ENCODE assay signal across 10 cellular contexts in genomic region chr1:91026777-91027176, GRCh38. TPM values are rescaled to one million over a fixed set of nuclear protein-coding genes. Genes with fewer than 3 reads are reported as not detected.
DNase-seq lines count a peak whose midpoint lies in the region; ATAC-seq, FAIRE-seq and TF ChIP-seq lines count a peak whose summit lies in the region.
"Had no signal": no experiment of that assay in that cellular context is flagged by ENCODE, and none has a peak within 500 bp of the region (broad histone marks: within the 10 kb centered on the region; RNA-seq: fewer than 3 reads in every experiment).

No MANE protein-coding gene starts in this region.

- H3K18ac ChIP-seq in IMR-90 (ENCODE audit: low read depth, low read length): no peak overlapping the region

- no peak overlapping the region for H3K4ac ChIP-seq in IMR-90 (ENCODE audit: low read depth, low read length)

- H2BK5ac ChIP-seq in IMR-90 (ENCODE audit: low read depth, low read length, poor library complexity, severe bottlenecking): no peak overlapping the region

- peaks cover 6% of the 10 kb centered on the region for H3K27me3 Mint-ChIP-seq in CD8-positive, alpha-beta T cell (ENCODE audit: low read depth)
- peaks cover 8% of the 10 kb centered on the region for H3K27me3 Mint-ChIP-seq in GM23338 (ENCODE audit: insufficient read depth, low read depth, poor library complexity)

- H3K36me3 Mint-ChIP-seq in CD8-positive, alpha-beta T cell: peaks cover 4% of the 10 kb centered on the region
- no peaks in the 10 kb centered on the region for H3K36me3 Mint-ChIP-seq in GM23338 (ENCODE audit: low read depth)

- no peaks in the 10 kb centered on the region for H3K9me3 Mint-ChIP-seq in CD8-positive, alpha-beta T cell
- no peaks in the 10 kb centered on the region for H3K9me3 Mint-ChIP-seq in GM23338

- no peak overlapping the region for H2BK20ac ChIP-seq in IMR-90 (ENCODE audit: low read depth, low read length)

- no peaks in the 10 kb centered on the region for H3K27me3 ChIP-seq in CD8-positive, alpha-beta T cell (ENCODE audit: insufficient read depth, low read length)
- peaks cover 2% of the 10 kb centered on the region for H3K27me3 ChIP-seq in IMR-90 (ENCODE audit: control insufficient read depth, insufficient read depth, low read length)
- 0 out of 5 replicates have a peak, but pooled peaks cover 0 to 1% of the 10 kb centered on the region in 2 experiments for H3K27me3 ChIP-seq in HepG2 (ENCODE audit: control insufficient read depth in 1 of 2, insufficient read depth in 2 of 2, low read length in 2 of 2)
- no peaks in the 10 kb centered on the region for H3K27me3 ChIP-seq in pancreas
- no peaks in the 10 kb centered on the region for H3K27me3 ChIP-seq in GM23338 (ENCODE audit: insufficient read depth)

- no peaks in the 10 kb centered on the region for H3K9me1 ChIP-seq in IMR-90 (ENCODE audit: insufficient read depth, low read length)

- no peak overlapping the region for H3K27ac ChIP-seq in CD8-positive, alpha-beta T cell (ENCODE audit: low read depth, low read length)
- H3K27ac ChIP-seq in IMR-90 (ENCODE audit: insufficient read depth, low read length) (no peak overlapping the region), HepG2 (ENCODE audit: extremely low read length, insufficient read depth, low read length) (peak overlapping the region; percentile 8), pancreas (no peak overlapping the region), GM23338 (ENCODE audit: low read depth) (no peak overlapping the region)

- H4K20me1 ChIP-seq in IMR-90 (ENCODE audit: insufficient read depth, low read length) (no peaks in the 10 kb centered on the region), HepG2 (ENCODE audit: insufficient read depth, low read length) (no peaks in the 10 kb centered on the region), GM23338 (replicated peaks; ENCODE audit: insufficient read depth) (no peaks in the 10 kb centered on the region)

- no peak overlapping the region for H2BK120ac ChIP-seq in IMR-90 (ENCODE audit: low read depth, low read length)

- H3K23ac ChIP-seq in IMR-90 (ENCODE audit: low read depth, low read length): no peak overlapping the region

- POLR2A ChIA-PET in CD8-positive, alpha-beta T cell (lab: Charles Lee): no interaction called here
- POLR2A ChIA-PET in IMR-90 (lab: Charles Lee; ENCODE audit: unreplicated experiment): no interaction called here
- POLR2A ChIA-PET in HepG2 (lab: Yijun Ruan, JAX): interaction anchor here (1.2 to 1.6 kb wide), 2 partner anchors 12 to 95 kb away, joined by 3 to 4 read pairs; no protein-coding TSS in a partner anchor

- ATAC-seq in CD8-positive, alpha-beta T cell: no peak
- no peak for ATAC-seq in IMR-90 (ENCODE audit: low read depth)
- ATAC-seq in HepG2: no peak
- ATAC-seq in pancreas: no peak
- ATAC-seq in stimulated activated naive CD8-positive, alpha-beta T cell treated with anti-CD3 and anti-CD28 coated beads, Interleukin-15, Interleukin-2, amounts not matched to agents 100 U/mL and 50 U/mL, for 24 hours: no peak
- no peak for ATAC-seq in HG02571 (IDR thresholded peaks at IDR 0.05; ENCODE audit: unreplicated experiment)
- no peak for ATAC-seq in GM23338

- BruUV-seq in IMR-90 (replicated peaks; lab: Mats Ljungman, UMichigan): no TSS peak
- no TSS peak for BruUV-seq in HepG2 (replicated peaks; lab: Mats Ljungman, UMichigan)

- TF ChIP-seq RAD21 in IMR-90 (IDR thresholded peaks at IDR 0.05; ENCODE audit: low read length) (peak; percentile 33), HepG2 (CRISPR knock-in tag; IDR thresholded peaks at IDR 0.05) (no peak)

- no peak overlapping the region for H3K56ac ChIP-seq in IMR-90 (ENCODE audit: extremely low read depth, insufficient read depth, low read length)

- H3K79me1 ChIP-seq in IMR-90 (ENCODE audit: low read depth in 1 of 2, low read length in 2 of 2): peaks cover 0 to 5% of the 10 kb centered on the region in 2 experiments; a peak in 1 of 4 replicates

- TF ChIP-seq CTCF in CD8-positive, alpha-beta T cell (IDR thresholded peaks at IDR 0.05): peak; percentile 50
- TF ChIP-seq CTCF in IMR-90 (conservative IDR thresholded peaks at IDR 0.05; ENCODE audit: low read depth, low read length): peak; percentile 41
- 0 out of 2 replicates have a peak, but pooled peaks have one; percentile 7 for TF ChIP-seq CTCF in HepG2 (CRISPR knock-in tag; IDR thresholded peaks at IDR 0.05)
- no peak for TF ChIP-seq CTCF in pancreas (IDR thresholded peaks at IDR 0.05)
- TF ChIP-seq CTCF in GM23338 (conservative IDR thresholded peaks at IDR 0.05; ENCODE audit: low read depth in 2 of 2): peak in 1 of 2 experiments; percentile 19; a peak in 2 of 4 replicates

- intact Hi-C loops in CD8-positive, alpha-beta T cell (cut with DNase I, micrococcal nuclease): loop anchor here (10.0 kb wide), 4 partner anchors 478 to 1808 kb away; partner anchors contain the start of genes GLMN (in 2 of the 2), RPAP2 (in 2 of the 2), CDC7 (in 1 of the 2) and GFI1 (in 1 of the 2)
- intact Hi-C loops in IMR-90 (cut with micrococcal nuclease): loop anchor here (2.0 kb wide), 1 partner anchor 306 kb away; no protein-coding TSS in a partner anchor
- intact Hi-C loops in HepG2 (cut with micrococcal nuclease; ENCODE audit: unreplicated experiment): no loop called here
- intact Hi-C loops in pancreas (cut with DNase I): no loop called here

- in situ Hi-C loops in IMR-90 (cut with MboI; ENCODE audit: low sequenced_read_pairs) (no loop called here), HepG2 (cut with HindIII; ENCODE audit: extremely low pct_ligation_motif_present, low pct_unique_long_range_greater_than_20kb) (no loop called here)

- no peak overlapping the region for H4K5ac ChIP-seq in IMR-90 (ENCODE audit: low read depth, low read length)

- H2AK9ac ChIP-seq in IMR-90 (replicated peaks; ENCODE audit: low read depth, low read length, poor library complexity): no peak overlapping the region

- H2AFZ ChIP-seq in IMR-90 (replicated peaks; ENCODE audit: low read length, poor library complexity) (no peak overlapping the region), HepG2 (ENCODE audit: low read length) (no peak overlapping the region), GM23338 (no peak overlapping the region)

- H3K9me2 ChIP-seq in GM23338 (ENCODE audit: insufficient read depth): no peaks in the 10 kb centered on the region

- no peak overlapping the region for H2AK5ac ChIP-seq in IMR-90 (ENCODE audit: low read depth, low read length)

- no peaks in the 10 kb centered on the region for H3K36me3 ChIP-seq in CD8-positive, alpha-beta T cell (ENCODE audit: insufficient read depth, low read length)
- H3K36me3 ChIP-seq in IMR-90 (ENCODE audit: control insufficient read depth, insufficient read depth, low read length) (no peaks in the 10 kb centered on the region), HepG2 (replicated peaks in 1 of 2; ENCODE audit: control insufficient read depth in 1 of 2, insufficient read depth in 2 of 2, low read length in 2 of 2) (no peaks in the 10 kb centered on the region), pancreas (no peaks in the 10 kb centered on the region), GM23338 (ENCODE audit: insufficient read depth) (no peaks in the 10 kb centered on the region)

- no peak for TF ChIP-seq POLR2A in IMR-90 (IDR thresholded peaks at IDR 0.05; ENCODE audit: low read depth, low read length)
- TF ChIP-seq POLR2A in HepG2 (IDR thresholded peaks at IDR 0.05; ENCODE audit: insufficient read depth in 1 of 2, low read depth in 2 of 2, low read length in 2 of 2): no peak

- peak in 1 of 2 experiments; percentile 47; a peak in 1 of 4 replicates for TF ChIP-seq EP300 in HepG2 (IDR thresholded peaks at IDR 0.05; ENCODE audit: low read depth in 2 of 2, low read length in 2 of 2)
- no peak for TF ChIP-seq EP300 in HepG2 (CRISPR knock-in tag; IDR thresholded peaks at IDR 0.05; ENCODE audit: borderline replicate concordance)

- dilution Hi-C loops in IMR-90 (cut with HindIII; ENCODE audit: low sequenced_read_pairs, unreplicated experiment): no loop called here

- H3K14ac ChIP-seq in IMR-90 (replicated peaks; ENCODE audit: low read depth, low read length): no peak overlapping the region

- H3K4me3 ChIP-seq in CD8-positive, alpha-beta T cell (ENCODE audit: low read depth, low read length): no peak overlapping the region
- H3K4me3 ChIP-seq in IMR-90 (ENCODE audit: insufficient read depth, low read depth, low read length) (no peak overlapping the region), HepG2 (replicated peaks in 1 of 3; ENCODE audit: insufficient read depth in 1 of 3, low read depth in 2 of 3, low read length in 3 of 3) (no peak overlapping the region; a peak in 1 of 6 replicates), pancreas (no peak overlapping the region), GM23338 (no peak overlapping the region)

- H3K9ac ChIP-seq in IMR-90 (ENCODE audit: low read depth, low read length): no peak overlapping the region
- peak overlapping the region; percentile 12; the same call in 1 of the 2 replicates for H3K9ac ChIP-seq in HepG2 (ENCODE audit: insufficient read depth, low read depth, low read length)

- peaks cover 21% of the 10 kb centered on the region for H3K4me1 Mint-ChIP-seq in CD8-positive, alpha-beta T cell (ENCODE audit: low read depth)
- peaks cover 14% of the 10 kb centered on the region; the same call in 2 of the 3 replicates for H3K4me1 Mint-ChIP-seq in GM23338

- no peak overlapping the region for H2BK15ac ChIP-seq in IMR-90 (ENCODE audit: low read depth, low read length)

- no peak overlapping the region for H3K27ac Mint-ChIP-seq in CD8-positive, alpha-beta T cell
- H3K27ac Mint-ChIP-seq in GM23338: no peak overlapping the region

- H3K4me3 Mint-ChIP-seq in CD8-positive, alpha-beta T cell: no peak overlapping the region
- no peak overlapping the region for H3K4me3 Mint-ChIP-seq in GM23338

- H3K4me2 ChIP-seq in IMR-90 (ENCODE audit: low read depth, low read length): no peak overlapping the region
- H3K4me2 ChIP-seq in HepG2 (ENCODE audit: low read depth, low read length): peak overlapping the region; percentile 52
- H3K4me2 ChIP-seq in GM23338: no peak overlapping the region

- DNase-seq in CD8-positive, alpha-beta T cell: no peak
- DNase-seq in IMR-90: peak; percentile 29
- DNase-seq in amniotic epithelial cell (ENCODE audit: low read depth): peak; percentile 52
- peak; percentile 35 for DNase-seq in HepG2 (ENCODE audit: low spot score)
- no peak for DNase-seq in pancreas
- DNase-seq in stimulated activated naive CD8-positive, alpha-beta T cell treated with anti-CD3 and anti-CD28 coated beads, Interleukin-15, Interleukin-2, amounts not matched to agents 100 U/mL and 50 U/mL, for 24 hours: no peak
- no peak for DNase-seq in GM23338 (ENCODE audit: low spot score)
- DNase-seq: activated naive CD4-positive, alpha-beta T cell treated with anti-CD3 and anti-CD28 coated beads, Interleukin-2, amount 50 U/mL, for 16 hours had no signal

- peaks cover 12% of the 10 kb centered on the region for H3K4me1 ChIP-seq in CD8-positive, alpha-beta T cell (ENCODE audit: insufficient read depth, low read length)
- H3K4me1 ChIP-seq in IMR-90 (ENCODE audit: control insufficient read depth, insufficient read depth, low read length): no peaks in the 10 kb centered on the region
- peaks cover 60% of the 10 kb centered on the region for H3K4me1 ChIP-seq in HepG2 (ENCODE audit: insufficient read depth, low read length)
- H3K4me1 ChIP-seq in pancreas: peaks cover 0 to 4% (median 0%) of the 10 kb centered on the region in 3 donors
- H3K4me1 ChIP-seq in GM23338 (ENCODE audit: insufficient read depth): peaks cover 7% of the 10 kb centered on the region

- H3K79me2 ChIP-seq in HepG2 (ENCODE audit: insufficient read depth, low read length) (no peaks in the 10 kb centered on the region), GM23338 (replicated peaks; ENCODE audit: insufficient read depth) (no peaks in the 10 kb centered on the region)

- H4K91ac ChIP-seq in IMR-90 (ENCODE audit: insufficient read depth, low read depth, low read length): no peak overlapping the region

- WGBS in IMR-90 (ENCODE audit: extremely low coverage in 2 of 2, insufficient read length in 1 of 2), 2 experiments: no CpG with 5 or more reads among the region's 1 CpG
- WGBS in HepG2 (ENCODE audit: low lambda C conversion rate): 0% methylated on average over 1 of the region's 1 CpG
- WGBS in pancreas, 2 donors: 54 to 56% methylated on average over 1 of the region's 1 CpG

- no peaks in the 10 kb centered on the region for H3K9me3 ChIP-seq in CD8-positive, alpha-beta T cell (ENCODE audit: low read length)
- H3K9me3 ChIP-seq in IMR-90 (ENCODE audit: control insufficient read depth, insufficient read depth, low read length) (no peaks in the 10 kb centered on the region), HepG2 (ENCODE audit: low read length) (no peaks in the 10 kb centered on the region), pancreas (no peaks in the 10 kb centered on the region)

- no peak overlapping the region for H4K8ac ChIP-seq in IMR-90 (ENCODE audit: low read depth in 2 of 2, low read length in 2 of 2)

- FAIRE-seq in HepG2 (lab: Jason Lieb, UNC): no peak
- FAIRE-seq in pancreas (lab: Jason Lieb, UNC): no peak
- FAIRE-seq: endometrium had no signal

- H3F3A ChIP-seq in GM23338 (replicated peaks; ENCODE audit: low read depth): no peaks in the 10 kb centered on the region

- CTCF ChIA-PET in CD8-positive, alpha-beta T cell (lab: Charles Lee): no interaction called here
- CTCF ChIA-PET in IMR-90 (lab: Yijun Ruan, JAX): interaction anchor here (0.9 kb wide), 1 partner anchor 113 kb away, joined by 4 read pairs; no protein-coding TSS in a partner anchor
- CTCF ChIA-PET in HepG2 (lab: Yijun Ruan, JAX; ENCODE audit: low intra/inter-chr PET ratio, low total read pairs): no interaction called here

RNA-seq across cellular contexts. Expression of gene ZNF644, which starts 4.9 kb away (rescaled TPM):
- total RNA-seq in CD8-positive, alpha-beta T cell: 100 to 1,000 TPM; 105 to 109 TPM
- total RNA-seq in IMR-90 (2012; rRNA removed): 45.3 and 66.7 TPM in 2 replicates
- polyA plus RNA-seq in IMR-90 (2012; rRNA removed): 7.1 and 9.0 TPM in 2 replicates
- polyA plus RNA-seq in IMR-90 (2012; cell fraction: cytosol; rRNA removed): 1.1 and 1.3 TPM in 2 replicates
- polyA plus RNA-seq in IMR-90 (2012; cell fraction: nucleus; rRNA removed; ENCODE audit: low replicate concordance): 0.84 and 18.8 TPM in 2 replicates
- total RNA-seq in HepG2 (2016; rRNA removed; fragmentation: Illumina TruSeq; extraction: Trizol): 51.7 and 66.7 TPM in 2 replicates
- 15.4 and 16.6 TPM in 2 replicates for total RNA-seq in HepG2 (2016; cell fraction: cytosol; rRNA removed; fragmentation: Illumina TruSeq; extraction: Trizol; ENCODE audit: low read depth)
- total RNA-seq in HepG2 (2016; cell fraction: insoluble cytoplasmic fraction; rRNA removed; fragmentation: Illumina TruSeq; extraction: Trizol): 59.1 and 68.6 TPM in 2 replicates
- total RNA-seq in HepG2 (2016; cell fraction: membrane; rRNA removed; fragmentation: Illumina TruSeq; extraction: Trizol): 32.4 and 36.1 TPM in 2 replicates
- 95.4 and 114 TPM in 2 replicates for total RNA-seq in HepG2 (2016; cell fraction: nucleus; rRNA removed; fragmentation: Illumina TruSeq; extraction: Trizol)
- polyA plus RNA-seq in HepG2 (2011; rRNA removed): 13.5 and 17.7 TPM in 2 replicates
- 5.6 and 9.2 TPM in 2 replicates for polyA plus RNA-seq in HepG2 (2011; cell fraction: cytosol; rRNA removed)
- polyA plus RNA-seq in HepG2 (2011; cell fraction: nucleus; rRNA removed): 12.6 and 17.0 TPM in 2 replicates
- polyA plus RNA-seq in HepG2 (2012): 23.8 and 26.0 TPM in 2 replicates
- 6.2 and 6.9 TPM in 2 replicates for polyA plus RNA-seq in HepG2 (2016; cell fraction: cytosol; fragmentation: Illumina TruSeq; extraction: Trizol; ENCODE audit: low read depth)
- polyA plus RNA-seq in HepG2 (2016; cell fraction: insoluble cytoplasmic fraction; fragmentation: Illumina TruSeq; extraction: Trizol; ENCODE audit: low read depth): 40.2 and 44.0 TPM in 2 replicates
- 11.7 and 13.7 TPM in 2 replicates for polyA plus RNA-seq in HepG2 (2016; cell fraction: membrane; fragmentation: Illumina TruSeq; extraction: Trizol; ENCODE audit: low read depth)
- 40.4 and 40.6 TPM in 2 replicates for polyA plus RNA-seq in HepG2 (2016; cell fraction: nucleus; fragmentation: Illumina TruSeq; extraction: Trizol; ENCODE audit: insufficient read depth, low read depth)
- 36.3 and 49.9 TPM in 2 replicates for polyA minus RNA-seq in HepG2 (2011; rRNA and poly(A)+ RNA removed; ENCODE audit: low replicate concordance)
- 31.6 and 42.4 TPM in 2 replicates for polyA minus RNA-seq in HepG2 (2011; cell fraction: cytosol; rRNA and poly(A)+ RNA removed)
- polyA minus RNA-seq in HepG2 (2011; cell fraction: nucleus; rRNA and poly(A)+ RNA removed): 239 and 242 TPM in 2 replicates
- total RNA-seq in pancreas: 10 to 100 TPM; 15.9 to 33.6 (median 22.6) TPM
- 10 to 100 TPM; 10.0 to 13.6 TPM for polyA plus RNA-seq in pancreas
- 103 and 112 TPM in 2 replicates for total RNA-seq in GM23338 (2014; rRNA removed; shearing (Covaris generic))
- 80.3 and 101 TPM in 2 replicates for polyA plus RNA-seq in GM23338 (2016; fragmentation: Nextera tagmentation; extraction: Ambion mirVana)

Comparison
In these comparisons a context has a peak if more than half of its experiments do, and no peak if none do; other contexts are left out.
1. DNase-seq: peak in IMR-90 (single experiment), amniotic epithelial cell (single experiment) and HepG2 (single experiment); none in CD8-positive, alpha-beta T cell (0 of 7), pancreas (0 of 6), stimulated activated naive CD8-positive, alpha-beta T cell treated with anti-CD3 and anti-CD28 coated beads, Interleukin-15, Interleukin-2, amounts not matched to agents 100 U/mL and 50 U/mL, for 24 hours (single experiment) and GM23338 (single experiment).
2. CTCF ChIP-seq: peak in CD8-positive, alpha-beta T cell (single experiment), IMR-90 (single experiment) and HepG2 (single experiment); none in pancreas (0 of 4).
3. intact Hi-C loops: an anchor here in CD8-positive, alpha-beta T cell (10.0 kb wide) and IMR-90 (2.0 kb wide); none called in HepG2 and pancreas.